Comparison of ENCODE assay signal across 8 cellular contexts in genomic region chr10:58268946-58269831, GRCh38. TPM values are rescaled to one million over a fixed set of nuclear protein-coding genes. Genes with fewer than 3 reads are reported as not detected.
DNase-seq lines count a peak whose midpoint lies in the region; ATAC-seq, FAIRE-seq and TF ChIP-seq lines count a peak whose summit lies in the region.

Gene CISD1, plus strand, starts transcription at chr10:58269162. Its CDS starts 112 bp downstream, at chr10:58269274.

- H3K27ac ChIP-seq in adipose tissue (ENCODE audit: low read depth, low read length) = peak within 1 kb of the TSS; percentile 91

- POLR2A ChIA-PET in T-cell (lab: Charles Lee) = interaction anchor here (0.5 to 1.2 kb wide), 6 partner anchors 8 to 1607 kb away, joined by 3 to 5 read pairs (median 4); partner anchors contain the start of gene TFAM (in 1 of the 2)

- DNase-seq in GM12891 (ENCODE audit: insufficient read length, low spot score) = peak; percentile 77
- DNase-seq in NCI-H1436 treated with DMSO at 0.1 percent for 48 hours (lab: John Stamatoyannopoulos, UW) = peak; percentile 94
- peak; percentile 79 to 96 (median 90) for DNase-seq in T-cell
- peak; percentile 98 for DNase-seq in cardiac septum (ENCODE audit: low spot score)
- DNase-seq in pons (ENCODE audit: low spot score) = peak; percentile 98
- peak; percentile 97 for DNase-seq in type B pancreatic cell (ENCODE audit: extremely low spot score, unreplicated experiment)

- H3K4me1 Mint-ChIP-seq in T-cell = peaks cover 42 to 56% (median 47%) of the 10 kb centered on the region in 3 donors
- H3K4me1 Mint-ChIP-seq in type B pancreatic cell (ENCODE audit: unreplicated experiment) = peaks cover 26% of the 10 kb centered on the region

- peak; percentile 65 for ATAC-seq in HG02840 (IDR thresholded peaks at IDR 0.05; ENCODE audit: low FRiP score, unreplicated experiment)
- ATAC-seq in T-cell (replicated peaks in 1 of 4) = peak; percentile 72 to 73 (median 72)

- peak; percentile 98 for FAIRE-seq in GM12891 (lab: Jason Lieb, UNC)

- H3K36me3 Mint-ChIP-seq in T-cell (no peaks in the 10 kb centered on the region), type B pancreatic cell (peaks cover 11% of the 10 kb centered on the region)

- H3K9me3 Mint-ChIP-seq in T-cell (no peaks in the 10 kb centered on the region), type B pancreatic cell (no peaks in the 10 kb centered on the region)

- no peaks in the 10 kb centered on the region for H3K27me3 Mint-ChIP-seq in T-cell
- H3K27me3 Mint-ChIP-seq in type B pancreatic cell = no peaks in the 10 kb centered on the region

- peak; percentile 84 for TF ChIP-seq POLR2A in GM12891 (IDR thresholded peaks at IDR 0.05; ENCODE audit: low read depth, low read length)

- H3K4me3 Mint-ChIP-seq in T-cell = peak within 1 kb of the TSS; percentile 94 to 99 (median 96)
- H3K4me3 Mint-ChIP-seq in type B pancreatic cell = peak within 1 kb of the TSS; percentile 97

- TF ChIP-seq CTCF in type B pancreatic cell (conservative IDR thresholded peaks at IDR 0.05) = no peak

- CTCF ChIA-PET in T-cell (lab: Charles Lee) = interaction anchor here (0.5 to 2.3 kb wide), 9 partner anchors 22 to 1639 kb away, joined by 3 to 15 read pairs (median 4); partner anchors contain the start of gene TFAM (in 1 of the 2)

- peak within 1 kb of the TSS; percentile 91 to 94 for H3K27ac Mint-ChIP-seq in T-cell
- H3K27ac Mint-ChIP-seq in type B pancreatic cell = peak within 1 kb of the TSS; percentile 99

- intact Hi-C loops in cardiac septum (cut with DNase I) = no loop called here

- WGBS in adipose tissue, 3 donors = 0% methylated on average over 69 of the region's 69 CpGs

TF ChIP-seq in GM12891, 5 proteins besides CTCF, POLR2A, EP300 and RAD21:
- no peak for TF ChIP-seq PAX5 (IDR thresholded peaks at IDR 0.05; ENCODE audit: insufficient read depth, low read length, severe bottlenecking)
- TF ChIP-seq TAF1 (IDR thresholded peaks at IDR 0.05; ENCODE audit: low read depth, low read length) = peak; percentile 38; the same call in 1 of the 2 replicates
- no peak for TF ChIP-seq SPI1 (IDR thresholded peaks at IDR 0.05; ENCODE audit: low read depth, low read length)
- TF ChIP-seq POLR2AphosphoS5 (IDR thresholded peaks at IDR 0.05; ENCODE audit: low read depth, low read length) = peak; percentile 82
- peak; percentile 38; the same call in 1 of the 2 replicates for TF ChIP-seq POU2F2 (IDR thresholded peaks at IDR 0.05; ENCODE audit: low read depth, low read length)

RNA-seq across cellular contexts. Expression of gene CISD1, which starts in this region (rescaled TPM):
- 25.9 TPM for polyA plus RNA-seq in GM12891 (2012; ENCODE audit: low read depth, missing spikeins)
- total RNA-seq in T-cell (10 to 100 TPM in 3 of 5 donors, 1 to 10 TPM in 2; 6.3 to 11.3 (median 10.3) TPM), cardiac septum (149 TPM), type B pancreatic cell (ENCODE audit: low replicate concordance) (41.4 and 55.8 TPM in 2 replicates)
- 10 to 100 TPM; 11.9 to 26.8 (median 18.0) TPM for polyA plus RNA-seq in adipose tissue

Comparison
In these comparisons a context has a peak if more than half of its experiments do, and no peak if none do; other contexts are left out.
1. Peak in every context shown above with its lines: DNase-seq, ATAC-seq and H3K27ac ChIP-seq.